1 cellular context compared by ENCODE assay signal in genomic region chr12:71954861-71955260, GRCh38.
TF ChIP-seq lines count a peak whose summit lies in the region.

No MANE protein-coding gene starts in this region.

TF ChIP-seq in liver, 16 proteins besides CTCF, POLR2A, EP300 and RAD21 (continued from another document):
- TF ChIP-seq REST (IDR thresholded peaks at IDR 0.05) = peak; percentile 68
- TF ChIP-seq MAX (IDR thresholded peaks at IDR 0.05) = peak; percentile 63
- peak in 1 of 2 donors; percentile 21 for TF ChIP-seq EGR1 (IDR thresholded peaks at IDR 0.05; ENCODE audit: low read depth in 2 of 2)
- TF ChIP-seq RXRA (IDR thresholded peaks at IDR 0.05) = peak; percentile 16 to 66
- TF ChIP-seq GABPA (IDR thresholded peaks at IDR 0.05 in 1 of 2, conservative IDR thresholded peaks at IDR 0.05 in 1 of 2) = peak in 1 of 2 donors; percentile 11
- TF ChIP-seq JUND (IDR thresholded peaks at IDR 0.05) = peak in 1 of 2 donors; percentile 30
TF ChIP-seq in liver: peak in this region for 12.
